Comparison of ENCODE assay signal across 20 cellular contexts in genomic region chr6:75528423-75528822, GRCh38. TPM values are rescaled to one million over a fixed set of nuclear protein-coding genes. Genes with fewer than 3 reads are reported as not detected.
DNase-seq lines count a peak whose midpoint lies in the region; ATAC-seq and TF ChIP-seq lines count a peak whose summit lies in the region.
"Had no signal": no experiment of that assay in that cellular context is flagged by ENCODE, and none has a peak within 500 bp of the region (broad histone marks: within the 10 kb centered on the region; RNA-seq: fewer than 3 reads in every experiment).

No MANE protein-coding gene starts in this region.

- TF ChIP-seq POLR2A in stomach (IDR thresholded peaks at IDR 0.05), result no peak

- CTCF ChIA-PET in WTC11 (lab: Charles Lee), result interaction anchor here (0.7 to 1.5 kb wide), 8 partner anchors 14 to 320 kb away, joined by 3 to 9 read pairs (median 4); no protein-coding TSS in a partner anchor

- intact Hi-C loops in stomach (cut with DNase I; ENCODE audit: low total_unique reads), result loop anchor here (10.0 kb wide), 3 partner anchors 164 to 264 kb away; no protein-coding TSS in a partner anchor

- H3K27me3 ChIP-seq in stomach, result no peaks in the 10 kb centered on the region
- H3K27me3 ChIP-seq: BLaER1, brain microvascular endothelial cell, suprapubic skin had no signal

- no peaks in the 10 kb centered on the region for H3K36me3 Mint-ChIP-seq in WTC11
- H3K36me3 Mint-ChIP-seq: activated CD4-positive, alpha-beta memory T cell treated with anti-CD3 and anti-CD28 coated beads for 36 hours; activated naive CD8-positive, alpha-beta T cell; T-cell had no signal

- DNase-seq in HCEC 1CT (peak; percentile 43), WTC11 (ENCODE audit: low spot score) (no peak), foreskin fibroblast (peak; percentile 28 to 34), skeletal muscle cell (ENCODE audit: low read depth) (peak; percentile 23), NCI-H2029 treated with DMSO at 0.1 percent for 48 hours (lab: John Stamatoyannopoulos, UW) (no peak), T-helper 1 cell (no peak), stomach (no peak)
- DNase-seq: activated CD4-positive, alpha-beta memory T cell treated with anti-CD3 and anti-CD28 coated beads for 36 hours; activated T-cell treated with anti-CD3 and anti-CD28 coated beads, Interleukin-2, amount 50 U/mL, for 24 hours; brain microvascular endothelial cell; glutamatergic neuron; NCI-H2029; NCI-H510A treated with DMSO at 0.1 percent for 48 hours; stimulated activated CD8-positive, alpha-beta memory T cell treated with anti-CD3 and anti-CD28 coated beads, Interleukin-4, amount 100 ng/mL, for 48 hours; T-cell had no signal

- H3K4me1 ChIP-seq in stomach, result peaks cover 7 to 17% (median 9%) of the 10 kb centered on the region in 4 donors
- H3K4me1 ChIP-seq: BLaER1 had no signal

- TF ChIP-seq CTCF in WTC11 (IDR thresholded peaks at IDR 0.05) (no peak), foreskin fibroblast (IDR thresholded peaks at IDR 0.05; ENCODE audit: low read depth, low read length) (no peak), stomach (IDR thresholded peaks at IDR 0.05) (no peak)

- no peaks in the 10 kb centered on the region for H3K36me3 ChIP-seq in stomach
- H3K36me3 ChIP-seq: BLaER1, brain microvascular endothelial cell, suprapubic skin had no signal

- no peak overlapping the region for H3K4me3 Mint-ChIP-seq in WTC11
- H3K4me3 Mint-ChIP-seq: activated CD4-positive, alpha-beta memory T cell treated with anti-CD3 and anti-CD28 coated beads for 36 hours; activated naive CD8-positive, alpha-beta T cell; activated T-cell treated with anti-CD3 and anti-CD28 coated beads, Interleukin-2, amount 50 U/mL, for 24 hours; dendritic cell treated with granulocyte-macrophage colony-stimulating factor and Interleukin-4, amounts not matched to agents 40 ng/mL and 50 ng/mL, for 4 days; T-cell had no signal

- H3K9me3 Mint-ChIP-seq in WTC11, result peaks cover 4% of the 10 kb centered on the region; the same call in 1 of the 2 replicates
- H3K9me3 Mint-ChIP-seq: activated CD4-positive, alpha-beta memory T cell treated with anti-CD3 and anti-CD28 coated beads for 36 hours; activated T-cell treated with anti-CD3 and anti-CD28 coated beads, Interleukin-2, amount 50 U/mL, for 24 hours; dendritic cell treated with granulocyte-macrophage colony-stimulating factor and Interleukin-4, amounts not matched to agents 40 ng/mL and 50 ng/mL, for 4 days; T-cell had no signal

- TF ChIP-seq EP300 in stomach (IDR thresholded peaks at IDR 0.05), result no peak

- WGBS in stomach, 5 donors, result 42 to 64% (median 48%) methylated on average over 2 of the region's 2 CpGs

- no peaks in the 10 kb centered on the region for H3K27me3 Mint-ChIP-seq in WTC11 (ENCODE audit: low read depth)

- no peak for ATAC-seq in WTC11
- ATAC-seq: T-cell had no signal

- no peaks in the 10 kb centered on the region for H3K9me3 ChIP-seq in stomach
- H3K9me3 ChIP-seq: BLaER1, suprapubic skin had no signal

- H3K27ac ChIP-seq in stomach, result no peak overlapping the region
- H3K27ac ChIP-seq: BLaER1, brain microvascular endothelial cell, suprapubic skin had no signal

- peak overlapping the region; percentile 22; the same call in 1 of the 2 replicates for H3K27ac Mint-ChIP-seq in WTC11
- H3K27ac Mint-ChIP-seq: activated CD4-positive, alpha-beta memory T cell treated with anti-CD3 and anti-CD28 coated beads for 36 hours; activated naive CD8-positive, alpha-beta T cell; activated T-cell treated with anti-CD3 and anti-CD28 coated beads, Interleukin-2, amount 50 U/mL, for 24 hours; dendritic cell treated with granulocyte-macrophage colony-stimulating factor and Interleukin-4, amounts not matched to agents 40 ng/mL and 50 ng/mL, for 4 days; T-cell had no signal

- peaks cover 12% of the 10 kb centered on the region for H3K4me1 Mint-ChIP-seq in WTC11
- H3K4me1 Mint-ChIP-seq: T-cell had no signal

- H3K4me3 ChIP-seq in foreskin fibroblast (ENCODE audit: low read depth in 1 of 2, low read length in 2 of 2) (no peak overlapping the region), skeletal muscle cell (ENCODE audit: low read depth, low read length) (no peak overlapping the region), stomach (no peak overlapping the region)
- H3K4me3 ChIP-seq: BLaER1, smooth muscle cell, suprapubic skin had no signal

- POLR2A ChIA-PET in WTC11 (lab: Charles Lee), result interaction anchor here (1.1 kb wide), 1 partner anchor 218 kb away, joined by 4 read pairs; no protein-coding TSS in a partner anchor

TF ChIP-seq in WTC11, 78 proteins besides CTCF, POLR2A, EP300 and RAD21 (continues in another document):
- no peak for TF ChIP-seq ZNF232 (CRISPR knock-in tag; IDR thresholded peaks at IDR 0.05)
- TF ChIP-seq IRF2 (CRISPR knock-in tag; IDR thresholded peaks at IDR 0.05; ENCODE audit: borderline replicate concordance, low read depth), result no peak
- TF ChIP-seq AFF4 (CRISPR knock-in tag; IDR thresholded peaks at IDR 0.05; ENCODE audit: borderline replicate concordance), result no peak
- TF ChIP-seq PRRX2 (CRISPR knock-in tag; IDR thresholded peaks at IDR 0.05), result no peak
- no peak for TF ChIP-seq ARID4B (CRISPR knock-in tag; IDR thresholded peaks at IDR 0.05; ENCODE audit: borderline replicate concordance)
- TF ChIP-seq, protein P1, sequence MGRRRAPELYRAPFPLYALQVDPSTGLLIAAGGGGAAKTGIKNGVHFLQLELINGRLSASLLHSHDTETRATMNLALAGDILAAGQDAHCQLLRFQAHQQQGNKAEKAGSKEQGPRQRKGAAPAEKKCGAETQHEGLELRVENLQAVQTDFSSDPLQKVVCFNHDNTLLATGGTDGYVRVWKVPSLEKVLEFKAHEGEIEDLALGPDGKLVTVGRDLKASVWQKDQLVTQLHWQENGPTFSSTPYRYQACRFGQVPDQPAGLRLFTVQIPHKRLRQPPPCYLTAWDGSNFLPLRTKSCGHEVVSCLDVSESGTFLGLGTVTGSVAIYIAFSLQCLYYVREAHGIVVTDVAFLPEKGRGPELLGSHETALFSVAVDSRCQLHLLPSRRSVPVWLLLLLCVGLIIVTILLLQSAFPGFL (CRISPR knock-in tag; IDR thresholded peaks at IDR 0.05; ENCODE audit: borderline replicate concordance), result no peak
- no peak for TF ChIP-seq ESRRA (CRISPR knock-in tag; IDR thresholded peaks at IDR 0.05; ENCODE audit: borderline replicate concordance)
- no peak for TF ChIP-seq ZNF423 (CRISPR knock-in tag; IDR thresholded peaks at IDR 0.05)

RNA-seq across cellular contexts. Expression of gene FILIP1, which starts 34.8 kb away (rescaled TPM):
- 2.9 to 5.6 TPM (median 5.1 TPM) in 3 replicates for total RNA-seq in WTC11 (2021)
- 10 to 100 TPM in 3 of 5 donors, 1 to 10 TPM in 2; 2.6 to 29.8 (median 21.9) TPM for total RNA-seq in stomach
- 1 to 10 TPM in 1 of 3 donors, under 1 TPM in 2; 0.31 to 1.8 (median 0.37) TPM for polyA plus RNA-seq in stomach
- total RNA-seq: activated CD4-positive, alpha-beta memory T cell treated with anti-CD3 and anti-CD28 coated beads for 36 hours had no signal

Comparison
In these comparisons a context has a peak if more than half of its experiments do, and no peak if none do; other contexts are left out.
1. DNase-seq: peak in HCEC 1CT (single experiment), foreskin fibroblast (2 of 2) and skeletal muscle cell (single experiment); none in WTC11 (single experiment), NCI-H2029 treated with DMSO at 0.1 percent for 48 hours (single experiment), T-helper 1 cell (0 of 5) and stomach (single experiment).